18 cellular contexts compared by ENCODE assay signal in genomic region chr6:42618105-42618504, GRCh38.
"Had no signal": no experiment of that assay in that cellular context is flagged by ENCODE, and none has a peak within 500 bp of the region (broad histone marks: within the 10 kb centered on the region; RNA-seq: fewer than 3 reads in every experiment).

No MANE protein-coding gene starts in this region.

- H3K4me3 Mint-ChIP-seq: dendritic cell treated with granulocyte-macrophage colony-stimulating factor and Interleukin-4, amounts not matched to agents 40 ng/mL and 50 ng/mL, for 4 days; effector memory CD8-positive, alpha-beta T cell; immature natural killer cell; naive thymus-derived CD4-positive, alpha-beta T cell; stimulated activated naive CD8-positive, alpha-beta T cell treated with anti-CD3 and anti-CD28 coated beads, Interleukin-15, Interleukin-2, amounts not matched to agents 100 ng/mL and 50 ng/mL, for 24 hours; T-helper 2 cell treated with Interferon-gamma antibody and Interleukin-4, amounts not matched to agents 5 μg/mL and 100 μg/mL, for 36 hours had no signal

- H3K9me3 ChIP-seq: breast epithelium, gastroesophageal sphincter, neutrophil, suprapubic skin had no signal

- DNase-seq: activated CD4-positive, alpha-beta T cell treated with anti-CD3 and anti-CD28 coated beads, Interleukin-2, amount 50 U/mL, for 1 hour; activated CD8-positive, alpha-beta memory T cell treated with anti-CD3 and anti-CD28 coated beads for 24 hours; activated naive CD4-positive, alpha-beta T cell; aorta; cerebellar nuclear complex; effector memory CD8-positive, alpha-beta T cell; immature natural killer cell; naive thymus-derived CD4-positive, alpha-beta T cell; stimulated activated CD4-positive, alpha-beta T cell treated with anti-CD3 and anti-CD28 coated beads, Interleukin-2, amount 100 ng/mL, for 48 hours; SW 1271 had no signal

- H3K27me3 Mint-ChIP-seq: dendritic cell treated with granulocyte-macrophage colony-stimulating factor and Interleukin-4, amounts not matched to agents 40 ng/mL and 50 ng/mL, for 4 days; effector memory CD8-positive, alpha-beta T cell; naive thymus-derived CD4-positive, alpha-beta T cell; stimulated activated naive CD8-positive, alpha-beta T cell treated with anti-CD3 and anti-CD28 coated beads, Interleukin-15, Interleukin-2, amounts not matched to agents 100 ng/mL and 50 ng/mL, for 24 hours had no signal

- ATAC-seq: activated CD4-positive, CD25-positive, alpha-beta regulatory T cell treated with anti-CD3 and anti-CD28 coated beads, Interleukin-2, amount 50 U/mL, for 24 hours; effector memory CD8-positive, alpha-beta T cell; gastroesophageal sphincter; naive thymus-derived CD4-positive, alpha-beta T cell had no signal

- H3K9me3 Mint-ChIP-seq: dendritic cell treated with granulocyte-macrophage colony-stimulating factor and Interleukin-4, amounts not matched to agents 40 ng/mL and 50 ng/mL, for 4 days; effector memory CD8-positive, alpha-beta T cell; immature natural killer cell; naive thymus-derived CD4-positive, alpha-beta T cell; stimulated activated naive CD8-positive, alpha-beta T cell treated with anti-CD3 and anti-CD28 coated beads, Interleukin-15, Interleukin-2, amounts not matched to agents 100 ng/mL and 50 ng/mL, for 24 hours; T-helper 2 cell treated with Interferon-gamma antibody and Interleukin-4, amounts not matched to agents 5 μg/mL and 100 μg/mL, for 36 hours had no signal

- H3K27ac ChIP-seq: breast epithelium, gastroesophageal sphincter, suprapubic skin had no signal

- H3K4me3 ChIP-seq: breast epithelium, gastroesophageal sphincter, suprapubic skin had no signal

- H3K27me3 ChIP-seq: breast epithelium, gastroesophageal sphincter, neutrophil, suprapubic skin had no signal

- H3K27ac Mint-ChIP-seq: dendritic cell treated with granulocyte-macrophage colony-stimulating factor and Interleukin-4, amounts not matched to agents 40 ng/mL and 50 ng/mL, for 4 days; effector memory CD8-positive, alpha-beta T cell; stimulated activated naive CD8-positive, alpha-beta T cell treated with anti-CD3 and anti-CD28 coated beads, Interleukin-15, Interleukin-2, amounts not matched to agents 100 ng/mL and 50 ng/mL, for 24 hours; T-helper 2 cell treated with Interferon-gamma antibody and Interleukin-4, amounts not matched to agents 5 μg/mL and 100 μg/mL, for 36 hours had no signal

- H3K4me1 ChIP-seq: breast epithelium, gastroesophageal sphincter, suprapubic skin had no signal
